ENCODE assay signal across 16 cellular contexts in genomic region chr11:72067266-72067665, GRCh38. TPM values are rescaled to one million over a fixed set of nuclear protein-coding genes. Genes with fewer than 3 reads are reported as not detected.
DNase-seq lines count a peak whose midpoint lies in the region; ATAC-seq and TF ChIP-seq lines count a peak whose summit lies in the region.
"Had no signal": no experiment of that assay in that cellular context is flagged by ENCODE, and none has a peak within 500 bp of the region (broad histone marks: within the 10 kb centered on the region; RNA-seq: fewer than 3 reads in every experiment).

No MANE protein-coding gene starts in this region.

- peaks cover 100% of the 10 kb centered on the region for H3K79me2 ChIP-seq in neural progenitor cell (ENCODE audit: low read depth)

- H3K4me1 ChIP-seq in neural progenitor cell: peaks cover 47% of the 10 kb centered on the region
- H3K4me1 ChIP-seq in transverse colon: peaks cover 30 to 56% (median 40%) of the 10 kb centered on the region in 4 donors
- peaks cover 6% of the 10 kb centered on the region for H3K4me1 ChIP-seq in endodermal cell (ENCODE audit: control insufficient read depth, insufficient read depth, low read length)

- peaks cover 61% of the 10 kb centered on the region for H3K36me3 Mint-ChIP-seq in activated T-cell treated with anti-CD3 and anti-CD28 coated beads, Interleukin-2, amount 50 U/mL, for 24 hours (ENCODE audit: low read depth)
- peaks cover 22% of the 10 kb centered on the region for H3K36me3 Mint-ChIP-seq in activated T-cell treated with anti-CD3 and anti-CD28 coated beads, Interleukin-2, amount 50 U/mL, for 4 hours (ENCODE audit: insufficient read depth)
- H3K36me3 Mint-ChIP-seq in neural progenitor cell (peaks cover 7% of the 10 kb centered on the region), endodermal cell (ENCODE audit: low read depth) (peaks cover 13% of the 10 kb centered on the region)

- no peak for ATAC-seq in activated T-cell treated with anti-CD3 and anti-CD28 coated beads, Interleukin-2, amount 50 U/mL, for 4 hours
- ATAC-seq in HG03565 (IDR thresholded peaks at IDR 0.05; ENCODE audit: unreplicated experiment): no peak
- ATAC-seq in HG02798 (IDR thresholded peaks at IDR 0.05; ENCODE audit: poor library complexity, unreplicated experiment): no peak
- ATAC-seq: A549 had no signal

- H3K27ac ChIP-seq in neural progenitor cell: peak overlapping the region; percentile 89
- H3K27ac ChIP-seq in transverse colon: peak overlapping the region; percentile 55 to 85 (median 72)
- no peak overlapping the region for H3K27ac ChIP-seq in endodermal cell (ENCODE audit: low read depth, low read length)
- H3K27ac ChIP-seq: A549 had no signal

- H3K27me3 ChIP-seq in neural progenitor cell (no peaks in the 10 kb centered on the region), transverse colon (no peaks in the 10 kb centered on the region), endodermal cell (ENCODE audit: control insufficient read depth, insufficient read depth, low read length, poor library complexity, severe bottlenecking) (no peaks in the 10 kb centered on the region)

- H3K4me2 ChIP-seq in neural progenitor cell: peak overlapping the region; percentile 60
- H3K4me2 ChIP-seq: A549 had no signal

- H3K4me3 ChIP-seq in neural progenitor cell (no peak overlapping the region), transverse colon (no peak overlapping the region), endodermal cell (ENCODE audit: low read length) (no peak overlapping the region)
- H3K4me3 ChIP-seq: A549 had no signal

- peaks cover 45% of the 10 kb centered on the region for H4K20me1 ChIP-seq in neural progenitor cell (ENCODE audit: low read depth)

- H3K36me3 ChIP-seq in neural progenitor cell (no peaks in the 10 kb centered on the region), transverse colon (no peaks in the 10 kb centered on the region), endodermal cell (ENCODE audit: control insufficient read depth, insufficient read depth, low read length) (peaks cover 24% of the 10 kb centered on the region)

- H3K4me1 Mint-ChIP-seq in activated T-cell treated with anti-CD3 and anti-CD28 coated beads, Interleukin-2, amount 50 U/mL, for 24 hours (ENCODE audit: low read depth): peaks cover 40% of the 10 kb centered on the region
- peaks cover 31% of the 10 kb centered on the region for H3K4me1 Mint-ChIP-seq in activated T-cell treated with anti-CD3 and anti-CD28 coated beads, Interleukin-2, amount 50 U/mL, for 4 hours (ENCODE audit: low read depth)
- peaks cover 44% of the 10 kb centered on the region for H3K4me1 Mint-ChIP-seq in neural progenitor cell
- peaks cover 41% of the 10 kb centered on the region for H3K4me1 Mint-ChIP-seq in endodermal cell

- TF ChIP-seq EP300 in transverse colon (IDR thresholded peaks at IDR 0.05; ENCODE audit: low read depth): no peak

- intact Hi-C loops in transverse colon (cut with DNase I; ENCODE audit: low total_unique reads): no loop called here

- H2AFZ ChIP-seq in neural progenitor cell (replicated peaks): no peak overlapping the region

- H3F3A ChIP-seq in neural progenitor cell (ENCODE audit: low read depth): peaks cover 26% of the 10 kb centered on the region

- in situ Hi-C loops in transverse colon (cut with MboI; ENCODE audit: low pct_ligation_motif_present in 1 of 4, low pct_unique_long_range_greater_than_20kb in 1 of 4, low sequenced_read_pairs in 3 of 4): no loop called here

- TF ChIP-seq CTCF in neural progenitor cell (IDR thresholded peaks at IDR 0.05) (no peak), transverse colon (IDR thresholded peaks at IDR 0.05) (no peak), endodermal cell (conservative IDR thresholded peaks at IDR 0.05) (no peak)

- H3K27ac Mint-ChIP-seq in activated T-cell treated with anti-CD3 and anti-CD28 coated beads, Interleukin-2, amount 50 U/mL, for 24 hours: peak overlapping the region; percentile 45
- H3K27ac Mint-ChIP-seq in neural progenitor cell: peak overlapping the region; percentile 19
- no peak overlapping the region for H3K27ac Mint-ChIP-seq in endodermal cell
- H3K27ac Mint-ChIP-seq: activated naive CD4-positive, alpha-beta T cell treated with anti-CD3 and anti-CD28 coated beads, Interleukin-2, amount 10 ng/mL, durations not matched to agents 7 days and 5 days had no signal

- H3K9ac ChIP-seq in neural progenitor cell (no peak overlapping the region), endodermal cell (ENCODE audit: extremely low read depth, low read length, poor library complexity, severe bottlenecking) (no peak overlapping the region)

- H3K4me3 Mint-ChIP-seq in activated T-cell treated with anti-CD3 and anti-CD28 coated beads, Interleukin-2, amount 50 U/mL, for 24 hours: no peak overlapping the region
- H3K4me3 Mint-ChIP-seq in activated T-cell treated with anti-CD3 and anti-CD28 coated beads, Interleukin-2, amount 50 U/mL, for 4 hours: no peak overlapping the region
- H3K4me3 Mint-ChIP-seq in neural progenitor cell (no peak overlapping the region), endodermal cell (no peak overlapping the region)
- H3K4me3 Mint-ChIP-seq: activated naive CD4-positive, alpha-beta T cell treated with anti-CD3 and anti-CD28 coated beads, Interleukin-2, amount 10 ng/mL, durations not matched to agents 7 days and 5 days had no signal

- H3K27me3 Mint-ChIP-seq in activated T-cell treated with anti-CD3 and anti-CD28 coated beads, Interleukin-2, amount 50 U/mL, for 24 hours: no peaks in the 10 kb centered on the region
- H3K27me3 Mint-ChIP-seq in activated T-cell treated with anti-CD3 and anti-CD28 coated beads, Interleukin-2, amount 50 U/mL, for 4 hours (ENCODE audit: low read depth): no peaks in the 10 kb centered on the region
- H3K27me3 Mint-ChIP-seq in neural progenitor cell (ENCODE audit: insufficient read depth, low read depth) (peaks cover 5% of the 10 kb centered on the region), endodermal cell (ENCODE audit: insufficient read depth) (no peaks in the 10 kb centered on the region)
- H3K27me3 Mint-ChIP-seq: activated naive CD4-positive, alpha-beta T cell treated with anti-CD3 and anti-CD28 coated beads, Interleukin-2, amount 10 ng/mL, durations not matched to agents 7 days and 5 days had no signal

- no peaks in the 10 kb centered on the region for H3K9me3 ChIP-seq in neural progenitor cell (ENCODE audit: low read depth)
- H3K9me3 ChIP-seq in transverse colon: no peaks in the 10 kb centered on the region
- H3K9me3 ChIP-seq in endodermal cell (ENCODE audit: control insufficient read depth, low read length): no peaks in the 10 kb centered on the region
- H3K9me3 ChIP-seq: A549 had no signal

- H3K9me3 Mint-ChIP-seq in activated T-cell treated with anti-CD3 and anti-CD28 coated beads, Interleukin-2, amount 50 U/mL, for 24 hours: no peaks in the 10 kb centered on the region
- H3K9me3 Mint-ChIP-seq in activated T-cell treated with anti-CD3 and anti-CD28 coated beads, Interleukin-2, amount 50 U/mL, for 4 hours: no peaks in the 10 kb centered on the region
- H3K9me3 Mint-ChIP-seq in neural progenitor cell (no peaks in the 10 kb centered on the region), endodermal cell (no peaks in the 10 kb centered on the region)
- H3K9me3 Mint-ChIP-seq: activated naive CD4-positive, alpha-beta T cell treated with anti-CD3 and anti-CD28 coated beads, Interleukin-2, amount 10 ng/mL, durations not matched to agents 7 days and 5 days had no signal

- no peak for TF ChIP-seq POLR2A in transverse colon (IDR thresholded peaks at IDR 0.05)

- DNase-seq in activated T-cell treated with anti-CD3 and anti-CD28 coated beads, Interleukin-2, amount 50 U/mL, for 24 hours: no peak
- DNase-seq in activated T-cell treated with anti-CD3 and anti-CD28 coated beads, Interleukin-2, amount 50 U/mL, for 4 hours: no peak
- DNase-seq in dermis blood vessel endothelial cell: peak; percentile 82
- no peak for DNase-seq in neural progenitor cell (ENCODE audit: low spot score)
- no peak for DNase-seq in transverse colon
- DNase-seq in endodermal cell: no peak
- DNase-seq: activated CD4-positive, alpha-beta T cell treated with anti-CD3 and anti-CD28 coated beads for 1 hour; activated naive CD4-positive, alpha-beta T cell treated with anti-CD3 and anti-CD28 coated beads, Interleukin-2, amount 10 ng/mL, durations not matched to agents 7 days and 5 days; effector CD8-positive, alpha-beta T cell; foreskin fibroblast; H7; NCI-H510A treated with DMSO at 0.1 percent for 48 hours; SIG-M5 had no signal

RNA-seq across cellular contexts. Expression of gene NUMA1, which starts 13.1 kb away (rescaled TPM):
- 10 to 100 TPM; 80.8 to 90.6 (median 85.3) TPM for total RNA-seq in activated T-cell treated with anti-CD3 and anti-CD28 coated beads, Interleukin-2, amount 50 U/mL, for 4 hours
- 151 and 225 TPM in 2 replicates for total RNA-seq in dermis blood vessel endothelial cell
- total RNA-seq in neural progenitor cell (ENCODE audit: low replicate concordance): 130 and 337 TPM in 2 replicates
- 100 to 1,000 TPM; 323 to 520 (median 419) TPM for total RNA-seq in transverse colon
- total RNA-seq in endodermal cell: 100 to 1,000 TPM; 130 to 132 TPM
- 181 TPM for polyA plus RNA-seq in endodermal cell (2013, experiment 1 of 2)
- polyA plus RNA-seq in endodermal cell (2013, experiment 2 of 2): 168 TPM

RNA-seq across cellular contexts. Expression of gene LRRC51, which starts 13.4 kb away (rescaled TPM):
- total RNA-seq in activated T-cell treated with anti-CD3 and anti-CD28 coated beads, Interleukin-2, amount 50 U/mL, for 4 hours: 1 to 10 TPM; 3.3 to 7.7 (median 7.3) TPM
- total RNA-seq in dermis blood vessel endothelial cell (2.8 and 7.8 TPM in 2 replicates), neural progenitor cell (ENCODE audit: low replicate concordance) (10.5 and 15.0 TPM in 2 replicates), transverse colon (10 to 100 TPM in 1 of 4 donors, 1 to 10 TPM in 3; 5.1 to 77.4 (median 6.7) TPM), endodermal cell (1 to 10 TPM; 8.0 to 9.5 TPM)
- 4.5 TPM for polyA plus RNA-seq in endodermal cell (2013, experiment 1 of 2)
- 9.0 TPM for polyA plus RNA-seq in endodermal cell (2013, experiment 2 of 2)

RNA-seq across cellular contexts. Expression of gene LAMTOR1, which starts 35.8 kb away (rescaled TPM):
- total RNA-seq in activated T-cell treated with anti-CD3 and anti-CD28 coated beads, Interleukin-2, amount 50 U/mL, for 4 hours: 10 to 100 TPM; 77.6 to 82.1 (median 78.2) TPM
- total RNA-seq in dermis blood vessel endothelial cell (100 and 111 TPM in 2 replicates), neural progenitor cell (ENCODE audit: low replicate concordance) (41.6 and 73.2 TPM in 2 replicates), transverse colon (100 to 1,000 TPM in 2 of 4 donors, 10 to 100 TPM in 2; 59.1 to 156 (median 102) TPM), endodermal cell (100 to 1,000 TPM in 1 of 2 donors, 10 to 100 TPM in 1; 92.0 to 104 TPM)
- polyA plus RNA-seq in endodermal cell (2013, experiment 1 of 2): 114 TPM
- polyA plus RNA-seq in endodermal cell (2013, experiment 2 of 2): 111 TPM

RNA-seq across cellular contexts. Expression of gene TOMT, which starts 38.5 kb away (rescaled TPM):
- not detected for total RNA-seq in activated T-cell treated with anti-CD3 and anti-CD28 coated beads, Interleukin-2, amount 50 U/mL, for 4 hours
- total RNA-seq in dermis blood vessel endothelial cell: not detected in 2 replicates
- total RNA-seq in neural progenitor cell (ENCODE audit: low replicate concordance): not detected in 2 replicates
- not detected for total RNA-seq in transverse colon
- total RNA-seq in endodermal cell: not detected
- polyA plus RNA-seq in endodermal cell (2013, experiment 1 of 2): 0.21 TPM
- not detected for polyA plus RNA-seq in endodermal cell (2013, experiment 2 of 2)
- polyA plus RNA-seq: A549 had no signal

RNA-seq across cellular contexts. Expression of gene ANAPC15, which starts 45.2 kb away (rescaled TPM):
- total RNA-seq in activated T-cell treated with anti-CD3 and anti-CD28 coated beads, Interleukin-2, amount 50 U/mL, for 4 hours: 10 to 100 TPM; 56.2 to 68.9 (median 58.9) TPM
- total RNA-seq in dermis blood vessel endothelial cell: 24.7 and 26.8 TPM in 2 replicates
- 44.7 and 45.6 TPM in 2 replicates for total RNA-seq in neural progenitor cell (ENCODE audit: low replicate concordance)
- 10 to 100 TPM; 15.1 to 44.5 (median 27.6) TPM for total RNA-seq in transverse colon
- total RNA-seq in endodermal cell: 10 to 100 TPM; 51.2 to 54.9 TPM
- 53.3 TPM for polyA plus RNA-seq in endodermal cell (2013, experiment 1 of 2)
- 61.5 TPM for polyA plus RNA-seq in endodermal cell (2013, experiment 2 of 2)
